Comparison of ENCODE assay signal across 1 cellular context in genomic region chr15:79065744-79066376, GRCh38.
TF ChIP-seq lines count a peak whose summit lies in the region.

No MANE protein-coding gene starts in this region.

TF ChIP-seq in H1, 55 proteins besides CTCF, POLR2A, EP300 and RAD21:
- TF ChIP-seq TCF12 (IDR thresholded peaks at IDR 0.05; ENCODE audit: low read depth, low read length) (no peak), JUN (IDR thresholded peaks at IDR 0.05; ENCODE audit: low read depth, low read length) (no peak), SRF (IDR thresholded peaks at IDR 0.05; ENCODE audit: low read depth, low read length) (no peak), EZH2 (IDR thresholded peaks at IDR 0.05; ENCODE audit: low read depth, low read length, severe bottlenecking) (no peak), MAX (IDR thresholded peaks at IDR 0.05) (no peak), RNF2 (IDR thresholded peaks at IDR 0.05; ENCODE audit: borderline replicate concordance, low read depth, low read length, missing control alignments, poor library complexity, severe bottlenecking) (no peak), TBP (IDR thresholded peaks at IDR 0.05; ENCODE audit: low read depth, low read length) (no peak), CBX5 (IDR thresholded peaks at IDR 0.05; ENCODE audit: low read depth, low read length) (no peak), BACH1 (IDR thresholded peaks at IDR 0.05; ENCODE audit: low read length) (no peak), KDM5A (IDR thresholded peaks at IDR 0.05; ENCODE audit: low read length) (no peak), CREB1 (IDR thresholded peaks at IDR 0.05) (no peak), TAF7 (optimal IDR thresholded peaks at IDR 0.05; ENCODE audit: borderline replicate concordance, low read depth, low read length) (no peak), POU5F1 (IDR thresholded peaks at IDR 0.05; ENCODE audit: low read depth, low read length) (no peak), POLR2AphosphoS5 (IDR thresholded peaks at IDR 0.05; ENCODE audit: low read depth, low read length) (no peak), NANOG (IDR thresholded peaks at IDR 0.05; ENCODE audit: insufficient read depth, low read depth, low read length, poor library complexity, severe bottlenecking) (no peak)
TF ChIP-seq in H1: peak in this region for 0.
